8 cellular contexts compared by ENCODE assay signal in genomic region chr22:44668190-44668885, GRCh38. TPM values are rescaled to one million over a fixed set of nuclear protein-coding genes. Genes with fewer than 3 reads are reported as not detected.
DNase-seq lines count a peak whose midpoint lies in the region; ATAC-seq, FAIRE-seq and TF ChIP-seq lines count a peak whose summit lies in the region.

No MANE protein-coding gene starts in this region.

- H3K4me1 ChIP-seq in CD8-positive, alpha-beta memory T cell (ENCODE audit: insufficient read depth, low read length), result peaks cover 83% of the 10 kb centered on the region
- peaks cover 21% of the 10 kb centered on the region for H3K4me1 ChIP-seq in mucosa of descending colon (ENCODE audit: low read depth)

- peak overlapping the region; percentile 56 for H3K4me3 ChIP-seq in CD8-positive, alpha-beta memory T cell (ENCODE audit: low read length)
- peak overlapping the region; percentile 50 for H3K4me3 ChIP-seq in choroid plexus epithelial cell (ENCODE audit: low read depth, low read length)
- H3K4me3 ChIP-seq in mucosa of descending colon, result peak overlapping the region; percentile 19

- peak; percentile 36 for ATAC-seq in mucosa of descending colon

- H3K9me3 Mint-ChIP-seq in CD8-positive, alpha-beta memory T cell, result no peaks in the 10 kb centered on the region
- no peaks in the 10 kb centered on the region for H3K9me3 Mint-ChIP-seq in type B pancreatic cell

- POLR2A ChIA-PET in CD8-positive, alpha-beta memory T cell (lab: Charles Lee), result interaction anchor here (1.2 to 2.2 kb wide), 3 partner anchors 9 to 487 kb away, joined by 3 to 7 read pairs (median 6); partner anchors contain the start of gene PARVG

- no peak for FAIRE-seq in D721Med (lab: Jason Lieb, UNC)

- CTCF ChIA-PET in CD8-positive, alpha-beta memory T cell (lab: Charles Lee), result interaction anchor here (5.6 kb wide), 1 partner anchor 15 kb away, joined by 46 read pairs; no protein-coding TSS in a partner anchor

- DNase-seq in CD8-positive, alpha-beta memory T cell, result peak; percentile 58 to 77 (median 71)
- peak; percentile 52 for DNase-seq in T-helper 22 cell (ENCODE audit: low read depth)
- DNase-seq in choroid plexus epithelial cell (ENCODE audit: low read depth), result no peak
- DNase-seq in mucosa of descending colon, result peak in 2 of 3 donors; percentile 57 to 68
- no peak for DNase-seq in type B pancreatic cell (ENCODE audit: extremely low spot score, unreplicated experiment)
- no peak for DNase-seq in D721Med (ENCODE audit: insufficient read length, low spot score)
- DNase-seq in NCI-H1417 treated with DMSO at 0.1 percent for 48 hours (lab: John Stamatoyannopoulos, UW), result no peak
- no peak for DNase-seq in foreskin melanocyte

- H3K36me3 Mint-ChIP-seq in CD8-positive, alpha-beta memory T cell, result peaks cover 0 to 5% (median 0%) of the 10 kb centered on the region in 3 donors
- no peaks in the 10 kb centered on the region for H3K36me3 Mint-ChIP-seq in type B pancreatic cell

- peak overlapping the region; percentile 85 for H3K27ac ChIP-seq in CD8-positive, alpha-beta memory T cell (ENCODE audit: low read depth, low read length)

- H3K27ac Mint-ChIP-seq in CD8-positive, alpha-beta memory T cell, result peak overlapping the region; percentile 78 to 98 (median 92)
- H3K27ac Mint-ChIP-seq in type B pancreatic cell, result no peak overlapping the region

- intact Hi-C loops in mucosa of descending colon (cut with DNase I, micrococcal nuclease), result no loop called here

- peak overlapping the region; percentile 65 to 95 (median 81) for H3K4me3 Mint-ChIP-seq in CD8-positive, alpha-beta memory T cell
- H3K4me3 Mint-ChIP-seq in type B pancreatic cell, result peak overlapping the region; percentile 78

- no peaks in the 10 kb centered on the region for H3K27me3 ChIP-seq in CD8-positive, alpha-beta memory T cell (ENCODE audit: insufficient read depth, low read length, poor library complexity, severe bottlenecking)

- H3K36me3 ChIP-seq in CD8-positive, alpha-beta memory T cell (ENCODE audit: insufficient read depth, low read length), result no peaks in the 10 kb centered on the region
- H3K36me3 ChIP-seq in mucosa of descending colon (ENCODE audit: low read depth), result no peaks in the 10 kb centered on the region

- H3K4me1 Mint-ChIP-seq in CD8-positive, alpha-beta memory T cell, result peaks cover 69 to 88% (median 72%) of the 10 kb centered on the region in 3 donors
- peaks cover 13% of the 10 kb centered on the region for H3K4me1 Mint-ChIP-seq in type B pancreatic cell (ENCODE audit: unreplicated experiment)

- no peaks in the 10 kb centered on the region for H3K27me3 Mint-ChIP-seq in CD8-positive, alpha-beta memory T cell
- peaks cover 34% of the 10 kb centered on the region for H3K27me3 Mint-ChIP-seq in type B pancreatic cell

- H3K9me3 ChIP-seq in CD8-positive, alpha-beta memory T cell (ENCODE audit: low read length), result no peaks in the 10 kb centered on the region
- H3K9me3 ChIP-seq in mucosa of descending colon, result no peaks in the 10 kb centered on the region

- no peak for TF ChIP-seq CTCF in choroid plexus epithelial cell (conservative IDR thresholded peaks at IDR 0.05; ENCODE audit: low read depth, low read length)
- TF ChIP-seq CTCF in mucosa of descending colon (IDR thresholded peaks at IDR 0.05), result no peak
- TF ChIP-seq CTCF in type B pancreatic cell (conservative IDR thresholded peaks at IDR 0.05), result no peak
- no peak for TF ChIP-seq CTCF in D721Med (IDR thresholded peaks at IDR 0.05; ENCODE audit: insufficient read depth, missing control alignments)

RNA-seq across cellular contexts. Expression of gene PRR5, which starts 33.7 kb away (rescaled TPM):
- total RNA-seq in CD8-positive, alpha-beta memory T cell, result 10 to 100 TPM; 26.4 to 29.9 TPM
- 175 TPM for polyA plus RNA-seq in CD8-positive, alpha-beta memory T cell
- 10 to 100 TPM; 21.8 to 46.2 (median 35.1) TPM for total RNA-seq in mucosa of descending colon
- 21.2 and 30.8 TPM in 2 replicates for total RNA-seq in type B pancreatic cell (ENCODE audit: low replicate concordance)

Comparison
In these comparisons a context has a peak if more than half of its experiments do, and no peak if none do; other contexts are left out.
1. DNase-seq: peak in CD8-positive, alpha-beta memory T cell (5 of 5), T-helper 22 cell (single experiment) and mucosa of descending colon (2 of 3); none in choroid plexus epithelial cell (single experiment), type B pancreatic cell (single experiment), D721Med (single experiment), NCI-H1417 treated with DMSO at 0.1 percent for 48 hours (single experiment) and foreskin melanocyte (single experiment).
2. Peak in every context shown above with its lines, with median percentiles within 50 percentile points of each other: H3K4me3 ChIP-seq.